ENCODE assay signal across 4 cellular contexts in the genomic region with DNA sequence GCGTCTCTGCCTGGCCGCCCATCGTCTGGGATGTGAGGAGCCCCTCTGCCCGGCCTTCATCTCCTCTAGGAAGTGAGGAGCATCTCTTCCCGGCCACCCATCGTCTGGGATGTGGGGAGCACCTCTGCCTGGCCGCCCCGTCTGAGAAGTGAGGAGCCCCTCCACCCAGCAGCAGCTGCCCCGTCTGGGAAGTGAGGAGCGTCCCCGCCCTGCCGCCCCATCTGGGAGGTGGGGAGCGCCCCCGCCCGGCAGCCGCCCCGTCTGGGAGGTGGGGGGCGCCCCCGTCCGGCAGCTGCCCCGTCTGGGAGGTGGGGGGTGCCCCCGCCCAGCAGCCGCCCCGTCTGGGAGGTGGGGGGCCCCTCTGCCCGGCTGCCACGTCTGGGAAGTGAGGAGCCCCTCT.
DNase-seq lines count a peak whose midpoint lies in the region; ATAC-seq, FAIRE-seq and TF ChIP-seq lines count a peak whose summit lies in the region.
"Not testable (repeated sequence)": the region's sequence is repeated elsewhere in the genome, so short reads cannot be mapped to it uniquely, and the experiment has no call there.

No MANE protein-coding gene starts in this region.

- not testable (repeated sequence) for H3K27ac ChIP-seq in K562 (ENCODE audit: extremely low read depth, low read depth, low read length); right cardiac atrium (ENCODE audit: low read length)

- H3K79me2 ChIP-seq in K562 (ENCODE audit: control insufficient read depth, insufficient read depth, low read length), result not testable (repeated sequence)

- not testable (repeated sequence) for H3K4me3 Mint-ChIP-seq in glutamatergic neuron (ENCODE audit: unreplicated experiment); stimulated activated naive CD8-positive, alpha-beta T cell treated with anti-CD3 and anti-CD28 coated beads, Interleukin-15, amount 100 ng/mL, for 72 hours

- not testable (repeated sequence) for H3K4me1 Mint-ChIP-seq in glutamatergic neuron (ENCODE audit: low read depth, unreplicated experiment); stimulated activated naive CD8-positive, alpha-beta T cell treated with anti-CD3 and anti-CD28 coated beads, Interleukin-15, amount 100 ng/mL, for 72 hours

- FAIRE-seq in K562 (lab: Jason Lieb, UNC), result not testable (repeated sequence)

- not testable (repeated sequence) for H3K27me3 ChIP-seq in K562 (ENCODE audit: control insufficient read depth in 2 of 2, insufficient read depth in 2 of 2, low read length in 2 of 2); right cardiac atrium (ENCODE audit: control insufficient read depth, insufficient read depth)

- intact Hi-C loops in K562 (cut with micrococcal nuclease); right cardiac atrium (cut with DNase I): not testable (repeated sequence)

- not testable (repeated sequence) for H2AFZ ChIP-seq in K562 (ENCODE audit: low read depth, low read length)

- WGBS in K562 (ENCODE audit: insufficient coverage, low coverage, missing lambda C conversion rate), result 55% methylated on average over 8 of the region's 26 CpGs
- 88% methylated on average over 26 of the region's 26 CpGs for WGBS in right cardiac atrium

- H3K4me3 ChIP-seq in K562; right cardiac atrium (ENCODE audit: low read length): not testable (repeated sequence)

- POLR2A ChIA-PET in K562 (lab: Yijun Ruan, JAX), result not testable (repeated sequence)

- CTCF ChIA-PET in K562 (lab: Yijun Ruan, JAX; ENCODE audit: low intra/inter-chr PET ratio), result not testable (repeated sequence)

- not testable (repeated sequence) for H3K9me1 ChIP-seq in K562 (ENCODE audit: control insufficient read depth, insufficient read depth, low read length)

- TF ChIP-seq EP300 in K562 (IDR thresholded peaks at IDR 0.05; ENCODE audit: low read length), result not testable (repeated sequence)

- DNase-seq in K562 (ENCODE audit: extremely low read depth in 1 of 4, low spot score in 3 of 4); stimulated activated naive CD8-positive, alpha-beta T cell treated with anti-CD3 and anti-CD28 coated beads, Interleukin-15, amount 100 ng/mL, for 72 hours: not testable (repeated sequence)
- DNase-seq in glutamatergic neuron, result peak; percentile 14
- peak in 2 of 3 donors; percentile 28 to 45 for DNase-seq in right cardiac atrium

- H3K36me3 ChIP-seq in K562 (ENCODE audit: control insufficient read depth, insufficient read depth, low read length), result not testable (repeated sequence)

- in situ Hi-C loops in K562 (cut with MboI), result not testable (repeated sequence)

- H3K27me3 Mint-ChIP-seq in glutamatergic neuron (ENCODE audit: unreplicated experiment), result not testable (repeated sequence)
- H3K27me3 Mint-ChIP-seq in stimulated activated naive CD8-positive, alpha-beta T cell treated with anti-CD3 and anti-CD28 coated beads, Interleukin-15, amount 100 ng/mL, for 72 hours, result peaks cover 14% of the 10 kb centered on the region

- TF ChIP-seq POLR2A in K562 (conservative IDR thresholded peaks at IDR 0.05), result not testable (repeated sequence)

- TF ChIP-seq RAD21 in K562 (CRISPR knock-in tag; conservative IDR thresholded peaks at IDR 0.05 in 1 of 2, IDR thresholded peaks at IDR 0.05 in 1 of 2), result not testable (repeated sequence)

- H3K9me3 ChIP-seq in K562 (replicated peaks; ENCODE audit: control insufficient read depth, insufficient read depth, low read depth, low read length); right cardiac atrium (ENCODE audit: control insufficient read depth, low read length): not testable (repeated sequence)

- ATAC-seq in K562, right cardiac atrium: not testable (repeated sequence)
- ATAC-seq in stimulated activated naive CD8-positive, alpha-beta T cell treated with anti-CD3 and anti-CD28 coated beads, Interleukin-15, amount 100 ng/mL, for 72 hours, result peak; percentile 58

- H3K36me3 Mint-ChIP-seq in glutamatergic neuron (ENCODE audit: unreplicated experiment), result peaks cover 12% of the 10 kb centered on the region

- not testable (repeated sequence) for H4K20me1 ChIP-seq in K562 (replicated peaks; ENCODE audit: control insufficient read depth, insufficient read depth, low read length)

- not testable (repeated sequence) for H3K9ac ChIP-seq in K562 (ENCODE audit: insufficient read depth in 1 of 2, low read depth in 2 of 2, low read length in 2 of 2)

- H3K27ac Mint-ChIP-seq in glutamatergic neuron (ENCODE audit: unreplicated experiment); stimulated activated naive CD8-positive, alpha-beta T cell treated with anti-CD3 and anti-CD28 coated beads, Interleukin-15, amount 100 ng/mL, for 72 hours: not testable (repeated sequence)

- not testable (repeated sequence) for H3K9me3 Mint-ChIP-seq in glutamatergic neuron (ENCODE audit: unreplicated experiment)
- H3K9me3 Mint-ChIP-seq in stimulated activated naive CD8-positive, alpha-beta T cell treated with anti-CD3 and anti-CD28 coated beads, Interleukin-15, amount 100 ng/mL, for 72 hours, result peaks cover 0 to 11% of the 10 kb centered on the region in 2 donors

- not testable (repeated sequence) for H3K4me2 ChIP-seq in K562 (ENCODE audit: insufficient read depth, low read length)

- peak in 2 of 3 experiments; percentile 15 to 30; a peak in 2 of 6 replicates for TF ChIP-seq CTCF in K562 (IDR thresholded peaks at IDR 0.05 in 2 of 3, conservative IDR thresholded peaks at IDR 0.05 in 1 of 3; ENCODE audit: insufficient read depth in 2 of 3, low read depth in 1 of 3, low read length in 3 of 3)
- TF ChIP-seq CTCF in glutamatergic neuron (IDR thresholded peaks at IDR 0.05; ENCODE audit: partially characterized antibody, unreplicated experiment), result not testable (repeated sequence)

- BruUV-seq in K562 (replicated peaks; lab: Mats Ljungman, UMichigan), result not testable (repeated sequence)

- H3K4me1 ChIP-seq in K562 (replicated peaks in 1 of 2; ENCODE audit: control insufficient read depth in 2 of 2, insufficient read depth in 2 of 2, low read length in 2 of 2); right cardiac atrium (ENCODE audit: control insufficient read depth, insufficient read depth, low read length): not testable (repeated sequence)
